In the genomic region with DNA sequence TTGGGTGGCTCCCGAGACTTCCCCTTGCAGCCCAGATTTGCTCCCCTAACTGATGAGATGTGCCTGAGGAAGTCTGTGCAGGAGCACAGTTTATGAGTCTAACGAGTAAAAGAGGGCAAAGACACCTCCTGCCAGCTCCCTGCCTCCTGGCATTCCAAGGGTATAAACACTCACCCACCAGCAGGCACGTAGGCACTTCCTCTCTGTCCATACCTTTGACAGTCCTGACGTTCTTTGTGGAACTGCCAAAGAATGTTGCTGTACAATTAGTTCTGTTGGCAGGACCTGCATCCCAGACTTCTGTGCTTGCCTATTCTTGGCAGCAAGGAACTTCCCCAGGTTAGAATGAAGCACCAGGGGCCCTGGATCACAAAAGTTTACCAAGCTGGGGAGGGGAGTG, we compare ENCODE assay signal across 16 cellular contexts.
A peak's percentile ranks its signal among the peaks of the same experiment; 100 is the strongest.
DNase-seq lines count a peak whose midpoint lies in the region; ATAC-seq, FAIRE-seq and TF ChIP-seq lines count a peak whose summit lies in the region.
"Had no signal": no experiment of that assay in that cellular context is flagged by ENCODE, and none has a peak within 500 bp of the region (broad histone marks: within the 10 kb centered on the region; RNA-seq: fewer than 3 reads in every experiment).

No MANE protein-coding gene starts in this region.

- no peaks in the 10 kb centered on the region for H3K4me1 Mint-ChIP-seq in effector memory CD8-positive, alpha-beta T cell (ENCODE audit: low read depth in 2 of 2)
- H3K4me1 Mint-ChIP-seq: B cell, GM23338 had no signal

- intact Hi-C loops in HepG2 (cut with micrococcal nuclease; ENCODE audit: unreplicated experiment) = no loop called here

- no peak overlapping the region for H3K4me3 Mint-ChIP-seq in effector memory CD8-positive, alpha-beta T cell
- H3K4me3 Mint-ChIP-seq: B cell; CD8-positive, alpha-beta T cell; GM23338 had no signal

- BruUV-seq in HepG2 (replicated peaks; lab: Mats Ljungman, UMichigan) = no TSS peak

- no peaks in the 10 kb centered on the region for H3K36me3 ChIP-seq in RWPE2 (ENCODE audit: low read depth)
- no peaks in the 10 kb centered on the region for H3K36me3 ChIP-seq in HepG2 (replicated peaks in 1 of 2; ENCODE audit: control insufficient read depth in 1 of 2, insufficient read depth in 2 of 2, low read length in 2 of 2)
- H3K36me3 ChIP-seq: BLaER1 treated with 17β-estradiol and CSF1 and Interleukin-3, amounts not matched to agents 10 nM and 100 nM had no signal

- H3K4me1 ChIP-seq in RWPE2 (ENCODE audit: insufficient read depth, poor library complexity, severe bottlenecking) (peaks cover 15% of the 10 kb centered on the region), foreskin keratinocyte (no peaks in the 10 kb centered on the region), HepG2 (ENCODE audit: insufficient read depth, low read length) (no peaks in the 10 kb centered on the region)

- DNase-seq in RWPE2 (ENCODE audit: low spot score) (no peak), foreskin keratinocyte (peak in 1 of 2 donors; percentile 54), dermis blood vessel endothelial cell (no peak), NCI-H526 (lab: John Stamatoyannopoulos, UW) (no peak), HepG2 (ENCODE audit: low spot score) (no peak)
- no peak for DNase-seq in effector memory CD8-positive, alpha-beta T cell
- DNase-seq: Calu3; CD8-positive, alpha-beta T cell; DMS79 treated with DMSO at 0.1 percent for 48 hours; GF-D8; HCEC 1CT had no signal

- peak overlapping the region; percentile 63 for H3K27ac ChIP-seq in RWPE2 (ENCODE audit: poor library complexity, severe bottlenecking)
- H3K27ac ChIP-seq in foreskin keratinocyte = no peak overlapping the region
- H3K27ac ChIP-seq in HepG2 (ENCODE audit: extremely low read length, insufficient read depth, low read length) = no peak overlapping the region
- H3K27ac ChIP-seq: BLaER1 treated with 17β-estradiol and CSF1 and Interleukin-3, amounts not matched to agents 10 nM and 100 nM; HL-60 had no signal

- CTCF ChIA-PET in HepG2 (lab: Yijun Ruan, JAX; ENCODE audit: low intra/inter-chr PET ratio, low total read pairs) = no interaction called here

- no peak overlapping the region for H3K4me2 ChIP-seq in HepG2 (ENCODE audit: low read depth, low read length)
- H3K4me2 ChIP-seq: BLaER1 treated with 17β-estradiol and CSF1 and Interleukin-3, amounts not matched to agents 10 nM and 100 nM; GM23338 had no signal

- no peaks in the 10 kb centered on the region for H3K27me3 ChIP-seq in RWPE2 (ENCODE audit: insufficient read depth, poor library complexity, severe bottlenecking)
- H3K27me3 ChIP-seq in foreskin keratinocyte = peaks cover 2% of the 10 kb centered on the region
- H3K27me3 ChIP-seq in HepG2 (ENCODE audit: control insufficient read depth in 1 of 2, insufficient read depth in 2 of 2, low read length in 2 of 2) = no peaks in the 10 kb centered on the region
- H3K27me3 ChIP-seq: BLaER1 treated with 17β-estradiol and CSF1 and Interleukin-3, amounts not matched to agents 10 nM and 100 nM had no signal

- WGBS in HepG2 (ENCODE audit: low lambda C conversion rate) = no CpG with 5 or more reads among the region's 4 CpGs

- H3K9me3 ChIP-seq in RWPE2 (ENCODE audit: severe bottlenecking) (no peaks in the 10 kb centered on the region), HepG2 (ENCODE audit: low read length) (peaks cover 87% of the 10 kb centered on the region)

- no peaks in the 10 kb centered on the region for H4K20me1 ChIP-seq in HepG2 (ENCODE audit: insufficient read depth, low read length)
- H4K20me1 ChIP-seq: BLaER1 treated with 17β-estradiol and CSF1 and Interleukin-3, amounts not matched to agents 10 nM and 100 nM had no signal

- H3K4me3 ChIP-seq in RWPE2 (ENCODE audit: severe bottlenecking) = no peak overlapping the region
- H3K4me3 ChIP-seq in HepG2 (replicated peaks in 1 of 3; ENCODE audit: insufficient read depth in 1 of 3, low read depth in 2 of 3, low read length in 3 of 3) = no peak overlapping the region
- H3K4me3 ChIP-seq: BLaER1 treated with 17β-estradiol and CSF1 and Interleukin-3, amounts not matched to agents 10 nM and 100 nM; GM23338 had no signal

- no peak for TF ChIP-seq RAD21 in HepG2 (CRISPR knock-in tag; IDR thresholded peaks at IDR 0.05)

- H3K36me3 Mint-ChIP-seq in effector memory CD8-positive, alpha-beta T cell (ENCODE audit: insufficient read depth) = no peaks in the 10 kb centered on the region
- H3K36me3 Mint-ChIP-seq: CD8-positive, alpha-beta T cell had no signal

- in situ Hi-C loops in HepG2 (cut with HindIII; ENCODE audit: extremely low pct_ligation_motif_present, low pct_unique_long_range_greater_than_20kb) = no loop called here

- no peaks in the 10 kb centered on the region for H3K79me2 ChIP-seq in HepG2 (ENCODE audit: insufficient read depth, low read length)

- H3K27ac Mint-ChIP-seq in effector memory CD8-positive, alpha-beta T cell = peak overlapping the region; percentile 1 to 57
- H3K27ac Mint-ChIP-seq: B cell; CD8-positive, alpha-beta T cell; GM23338 had no signal

- no peak for TF ChIP-seq POLR2A in HepG2 (IDR thresholded peaks at IDR 0.05; ENCODE audit: insufficient read depth in 1 of 2, low read depth in 2 of 2, low read length in 2 of 2)

- peak; percentile 95 for ATAC-seq in RWPE2 (ENCODE audit: low read depth)
- no peak for ATAC-seq in effector memory CD8-positive, alpha-beta T cell (replicated peaks)
- ATAC-seq in foreskin keratinocyte = peak; percentile 16
- ATAC-seq in HepG2 = no peak
- ATAC-seq: CD8-positive, alpha-beta T cell; GM23338 had no signal

- no peak overlapping the region for H3K9ac ChIP-seq in HepG2 (ENCODE audit: insufficient read depth, low read depth, low read length)
- H3K9ac ChIP-seq: BLaER1 treated with 17β-estradiol and CSF1 and Interleukin-3, amounts not matched to agents 10 nM and 100 nM had no signal

- TF ChIP-seq EP300 in HepG2 (IDR thresholded peaks at IDR 0.05; ENCODE audit: low read depth in 2 of 2, low read length in 2 of 2) (no peak), HepG2 (CRISPR knock-in tag; IDR thresholded peaks at IDR 0.05; ENCODE audit: borderline replicate concordance) (no peak)

- no peak for FAIRE-seq in HepG2 (lab: Jason Lieb, UNC)
- FAIRE-seq: H54 had no signal

- no peak overlapping the region for H2AFZ ChIP-seq in HepG2 (ENCODE audit: low read length)
- H2AFZ ChIP-seq: GM23338 had no signal

- POLR2A ChIA-PET in HepG2 (lab: Yijun Ruan, JAX) = no interaction called here

- peaks cover 0 to 28% of the 10 kb centered on the region in 2 donors for H3K27me3 Mint-ChIP-seq in effector memory CD8-positive, alpha-beta T cell
- H3K27me3 Mint-ChIP-seq: B cell had no signal

- no peaks in the 10 kb centered on the region for H3K9me3 Mint-ChIP-seq in effector memory CD8-positive, alpha-beta T cell
- H3K9me3 Mint-ChIP-seq: CD8-positive, alpha-beta T cell had no signal

- TF ChIP-seq CTCF in RWPE2 (IDR thresholded peaks at IDR 0.05; ENCODE audit: poor library complexity, severe bottlenecking) (no peak), foreskin keratinocyte (conservative IDR thresholded peaks at IDR 0.05) (no peak), HepG2 (CRISPR knock-in tag; IDR thresholded peaks at IDR 0.05) (no peak)

TF ChIP-seq in HepG2, 621 proteins besides CTCF, POLR2A, EP300 and RAD21:
- no peak for TF ChIP-seq ZNF263 (CRISPR knock-in tag; IDR thresholded peaks at IDR 0.05)
- TF ChIP-seq TRIM22 (IDR thresholded peaks at IDR 0.05) = no peak
- TF ChIP-seq PAX8 (CRISPR knock-in tag; IDR thresholded peaks at IDR 0.05; ENCODE audit: borderline replicate concordance) = no peak
- no peak for TF ChIP-seq MED13 (CRISPR knock-in tag; IDR thresholded peaks at IDR 0.05)
- TF ChIP-seq ZSCAN9 (CRISPR knock-in tag; IDR thresholded peaks at IDR 0.05; ENCODE audit: borderline replicate concordance) = no peak
- no peak for TF ChIP-seq ZBTB44 (CRISPR knock-in tag; IDR thresholded peaks at IDR 0.05)
- TF ChIP-seq ZNF737 (CRISPR knock-in tag; IDR thresholded peaks at IDR 0.05; ENCODE audit: borderline replicate concordance) = no peak
TF ChIP-seq in HepG2: peak in this region for 0.

Comparison
In these comparisons a context has a peak if more than half of its experiments do, and no peak if none do; other contexts are left out.
1. ATAC-seq: peak in RWPE2 (single experiment) and foreskin keratinocyte (single experiment); none in effector memory CD8-positive, alpha-beta T cell (single experiment) and HepG2 (single experiment).